In the genomic region with DNA sequence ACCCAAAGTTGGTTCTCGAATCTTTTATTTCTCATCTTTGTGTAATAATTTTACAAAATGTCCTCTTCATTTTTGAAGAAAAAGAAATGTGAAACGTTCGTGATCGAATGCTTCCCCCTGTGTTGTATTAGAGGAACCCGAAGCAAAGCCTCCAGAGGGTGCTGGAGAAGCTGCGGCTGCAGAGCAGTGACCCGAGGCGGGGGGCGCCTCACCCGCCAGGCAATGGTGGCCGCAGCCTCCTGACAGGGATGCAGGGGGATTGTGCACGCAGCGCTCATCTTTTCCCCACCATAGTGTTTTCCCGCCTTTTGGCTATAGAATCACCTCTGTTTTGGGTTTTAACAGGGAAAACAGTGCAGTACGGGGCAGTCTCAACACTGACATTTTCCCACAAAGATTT, we compare ENCODE assay signal across 1 cellular context.
TF ChIP-seq lines count a peak whose summit lies in the region.

No MANE protein-coding gene starts in this region.

TF ChIP-seq in HepG2, 621 proteins besides CTCF, POLR2A, EP300 and RAD21 (continued from another document):
- TF ChIP-seq ZNF407 (CRISPR knock-in tag; IDR thresholded peaks at IDR 0.05; ENCODE audit: not compliant biosample characterization) (no peak), MEIS1 (CRISPR knock-in tag; IDR thresholded peaks at IDR 0.05; ENCODE audit: borderline replicate concordance) (no peak), TAF1 (CRISPR knock-in tag; IDR thresholded peaks at IDR 0.05) (no peak), ZNF841 (CRISPR knock-in tag; IDR thresholded peaks at IDR 0.05; ENCODE audit: borderline replicate concordance) (no peak), SYNCRIP (IDR thresholded peaks at IDR 0.05; ENCODE audit: insufficient read depth, low read depth, low read length) (no peak), SRSF1 (optimal IDR thresholded peaks at IDR 0.05; ENCODE audit: low read depth, low read length) (no peak), CREBL2 (CRISPR knock-in tag; IDR thresholded peaks at IDR 0.05; ENCODE audit: borderline replicate concordance) (no peak), JUNB (CRISPR knock-in tag; IDR thresholded peaks at IDR 0.05; ENCODE audit: borderline replicate concordance) (no peak), RFXAP (CRISPR knock-in tag; IDR thresholded peaks at IDR 0.05; ENCODE audit: borderline replicate concordance) (no peak), WIZ (CRISPR knock-in tag; IDR thresholded peaks at IDR 0.05) (no peak), ZNF598 (CRISPR knock-in tag; IDR thresholded peaks at IDR 0.05; ENCODE audit: borderline replicate concordance) (no peak), ZFP90 (CRISPR knock-in tag; IDR thresholded peaks at IDR 0.05; ENCODE audit: borderline replicate concordance) (no peak), IKZF4 (CRISPR knock-in tag; IDR thresholded peaks at IDR 0.05; ENCODE audit: borderline replicate concordance, low read depth, not compliant biosample characterization) (no peak), HMG20A (CRISPR knock-in tag; IDR thresholded peaks at IDR 0.05; ENCODE audit: borderline replicate concordance) (no peak)
- TF ChIP-seq, protein P1, sequence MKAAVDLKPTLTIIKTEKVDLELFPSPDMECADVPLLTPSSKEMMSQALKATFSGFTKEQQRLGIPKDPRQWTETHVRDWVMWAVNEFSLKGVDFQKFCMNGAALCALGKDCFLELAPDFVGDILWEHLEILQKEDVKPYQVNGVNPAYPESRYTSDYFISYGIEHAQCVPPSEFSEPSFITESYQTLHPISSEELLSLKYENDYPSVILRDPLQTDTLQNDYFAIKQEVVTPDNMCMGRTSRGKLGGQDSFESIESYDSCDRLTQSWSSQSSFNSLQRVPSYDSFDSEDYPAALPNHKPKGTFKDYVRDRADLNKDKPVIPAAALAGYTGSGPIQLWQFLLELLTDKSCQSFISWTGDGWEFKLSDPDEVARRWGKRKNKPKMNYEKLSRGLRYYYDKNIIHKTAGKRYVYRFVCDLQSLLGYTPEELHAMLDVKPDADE (CRISPR knock-in tag; IDR thresholded peaks at IDR 0.05) = no peak
- TF ChIP-seq, protein P2, sequence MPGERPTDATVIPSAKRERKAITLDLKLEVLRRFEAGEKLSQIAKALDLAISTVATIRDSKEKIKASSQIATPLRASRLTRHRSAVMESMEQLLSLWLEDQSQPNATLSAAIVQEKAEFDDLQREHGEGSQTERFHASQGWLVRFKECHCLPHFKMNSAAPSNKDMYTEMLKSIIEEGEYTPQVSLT (CRISPR knock-in tag; IDR thresholded peaks at IDR 0.05; ENCODE audit: borderline replicate concordance, low read depth) = no peak
TF ChIP-seq in HepG2: peak in this region for 0.
